Comparison of ENCODE assay signal across 1 cellular context in genomic region chr17:9520649-9521435, GRCh38.
TF ChIP-seq lines count a peak whose summit lies in the region.

No MANE protein-coding gene starts in this region.

TF ChIP-seq in K562, 482 proteins besides CTCF, POLR2A, EP300 and RAD21:
- TF ChIP-seq TBL1XR1 (IDR thresholded peaks at IDR 0.05; ENCODE audit: low read length in 2 of 2): peak in 1 of 2 experiments; percentile 90; a peak in 2 of 4 replicates
- peak; percentile 38 for TF ChIP-seq CBFA2T2 (conservative IDR thresholded peaks at IDR 0.05)
- TF ChIP-seq KDM1A (IDR thresholded peaks at IDR 0.05): peak; percentile 31 to 40; a peak in 2 of 4 replicates
- TF ChIP-seq TCF3 (CRISPR knock-in tag; IDR thresholded peaks at IDR 0.05): peak; percentile 59
- TF ChIP-seq SOX6 (IDR thresholded peaks at IDR 0.05): 0 out of 2 replicates have a peak, but pooled peaks have one; percentile 24
- 0 out of 2 replicates have a peak, but pooled peaks have one; percentile 24 for TF ChIP-seq MEF2D (tag; conservative IDR thresholded peaks at IDR 0.05; ENCODE audit: low read depth)
- 0 out of 2 replicates have a peak, but pooled peaks have one; percentile 50 for TF ChIP-seq DPF2 (IDR thresholded peaks at IDR 0.05)
- TF ChIP-seq TAL1 (IDR thresholded peaks at IDR 0.05): peak; percentile 53
- peak; percentile 87 for TF ChIP-seq NCOR1 (IDR thresholded peaks at IDR 0.05)
- peak; percentile 78 for TF ChIP-seq ARID1B (IDR thresholded peaks at IDR 0.05)
- TF ChIP-seq CSDE1 (IDR thresholded peaks at IDR 0.05): no peak
- TF ChIP-seq SMAD4 (CRISPR knock-in tag; conservative IDR thresholded peaks at IDR 0.05): peak; percentile 98
- no peak for TF ChIP-seq NFXL1 (CRISPR knock-in tag; IDR thresholded peaks at IDR 0.05)
- TF ChIP-seq STAT5A (IDR thresholded peaks at IDR 0.05; ENCODE audit: borderline replicate concordance, low read length): peak; percentile 70
- peak; percentile 90 for TF ChIP-seq HDAC3 (IDR thresholded peaks at IDR 0.05; ENCODE audit: borderline replicate concordance, partially characterized antibody)
- TF ChIP-seq CBFA2T3 (IDR thresholded peaks at IDR 0.05): peak; percentile 76
- no peak for TF ChIP-seq MIER1 (IDR thresholded peaks at IDR 0.05; ENCODE audit: low read depth)
- peak; percentile 44 for TF ChIP-seq MEIS2 (IDR thresholded peaks at IDR 0.05; ENCODE audit: partially characterized antibody)
- TF ChIP-seq SIX5 (IDR thresholded peaks at IDR 0.05; ENCODE audit: borderline replicate concordance in 1 of 2, insufficient read depth in 1 of 2, low read depth in 1 of 2, low read length in 2 of 2): no peak
TF ChIP-seq in K562: peak in this region for 15.
